1 cellular context compared by ENCODE assay signal in genomic region chr2:62774555-62775366, GRCh38.
TF ChIP-seq lines count a peak whose summit lies in the region.

No MANE protein-coding gene starts in this region.

TF ChIP-seq in H1, 55 proteins besides CTCF, POLR2A, EP300 and RAD21 (continued from another document):
- peak; percentile 55 for TF ChIP-seq CHD7 (IDR thresholded peaks at IDR 0.05; ENCODE audit: insufficient replicate concordance, low read length)
- no peak for TF ChIP-seq KDM4A (IDR thresholded peaks at IDR 0.05; ENCODE audit: low read depth, low read length, severe bottlenecking)
- no peak for TF ChIP-seq GABPA (IDR thresholded peaks at IDR 0.05; ENCODE audit: borderline replicate concordance, insufficient read depth, low read length)
- no peak for TF ChIP-seq NANOG (IDR thresholded peaks at IDR 0.05; ENCODE audit: insufficient read depth, low read depth, low read length, poor library complexity, severe bottlenecking)
- no peak for TF ChIP-seq YY1 (IDR thresholded peaks at IDR 0.05; ENCODE audit: low read depth, low read length)
- no peak for TF ChIP-seq SIX5 (IDR thresholded peaks at IDR 0.05; ENCODE audit: low read depth, low read length)
- TF ChIP-seq RNF2 (IDR thresholded peaks at IDR 0.05; ENCODE audit: borderline replicate concordance, low read depth, low read length, missing control alignments, poor library complexity, severe bottlenecking), result no peak
- TF ChIP-seq, protein P1, sequence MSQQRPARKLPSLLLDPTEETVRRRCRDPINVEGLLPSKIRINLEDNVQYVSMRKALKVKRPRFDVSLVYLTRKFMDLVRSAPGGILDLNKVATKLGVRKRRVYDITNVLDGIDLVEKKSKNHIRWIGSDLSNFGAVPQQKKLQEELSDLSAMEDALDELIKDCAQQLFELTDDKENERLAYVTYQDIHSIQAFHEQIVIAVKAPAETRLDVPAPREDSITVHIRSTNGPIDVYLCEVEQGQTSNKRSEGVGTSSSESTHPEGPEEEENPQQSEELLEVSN (IDR thresholded peaks at IDR 0.05), result no peak
- TF ChIP-seq CREB1 (IDR thresholded peaks at IDR 0.05), result no peak
- no peak for TF ChIP-seq FOSL1 (IDR thresholded peaks at IDR 0.05; ENCODE audit: insufficient read depth, low read depth, low read length)
- no peak for TF ChIP-seq SAP30 (IDR thresholded peaks at IDR 0.05; ENCODE audit: insufficient read depth, insufficient replicate concordance, low read length)
- TF ChIP-seq JUND (IDR thresholded peaks at IDR 0.05; ENCODE audit: low read length), result no peak
- no peak for TF ChIP-seq TAF1 (IDR thresholded peaks at IDR 0.05; ENCODE audit: low read depth, low read length)
- TF ChIP-seq CBX5 (IDR thresholded peaks at IDR 0.05; ENCODE audit: low read depth, low read length), result no peak
- no peak for TF ChIP-seq SP2 (IDR thresholded peaks at IDR 0.05; ENCODE audit: low read length)
- no peak for TF ChIP-seq TEAD4 (IDR thresholded peaks at IDR 0.05; ENCODE audit: low read depth, low read length)
- TF ChIP-seq ZNF274 (IDR thresholded peaks at IDR 0.05; ENCODE audit: borderline replicate concordance, extremely low read depth, low read length), result no peak
- TF ChIP-seq RXRA (IDR thresholded peaks at IDR 0.05; ENCODE audit: insufficient read depth, low read depth, low read length), result no peak
TF ChIP-seq in H1: peak in this region for 4.
